ENCODE assay signal across 16 cellular contexts in the genomic region with DNA sequence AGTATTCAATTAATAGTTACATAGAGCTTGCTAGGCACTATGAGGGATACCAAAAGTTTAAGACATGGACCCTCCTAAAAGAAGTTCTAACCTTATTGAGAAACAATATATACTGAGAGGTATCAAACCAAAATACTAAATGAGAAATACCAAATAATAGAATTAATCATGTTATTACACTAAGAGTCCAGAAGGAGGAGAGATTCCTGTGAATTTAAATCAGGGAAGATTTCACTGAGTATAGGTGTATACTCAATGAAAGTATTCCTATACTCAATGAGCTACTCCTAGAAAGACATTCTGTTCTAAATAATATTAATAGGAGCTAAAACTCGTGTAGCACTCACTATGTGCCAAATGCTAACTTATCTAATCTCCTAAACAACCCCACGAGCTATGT. TPM values are rescaled to one million over a fixed set of nuclear protein-coding genes. Genes with fewer than 3 reads are reported as not detected.
A peak's percentile ranks its signal among the peaks of the same experiment; 100 is the strongest.
DNase-seq lines count a peak whose midpoint lies in the region; ATAC-seq and TF ChIP-seq lines count a peak whose summit lies in the region.
"Had no signal": no experiment of that assay in that cellular context is flagged by ENCODE, and none has a peak within 500 bp of the region (broad histone marks: within the 10 kb centered on the region; RNA-seq: fewer than 3 reads in every experiment).

No MANE protein-coding gene starts in this region.

- H3K4me2 ChIP-seq in PC-9 = no peak overlapping the region

- H4K20me1 ChIP-seq in PC-9 (ENCODE audit: insufficient read depth) = no peaks in the 10 kb centered on the region

- H3K4me3 ChIP-seq in PC-9 (no peak overlapping the region), epithelial cell of proximal tubule (ENCODE audit: low read depth, low read length) (no peak overlapping the region), retinal pigment epithelial cell (ENCODE audit: low read length) (no peak overlapping the region)
- H3K4me3 ChIP-seq: lower lobe of right lung had no signal

- intact Hi-C loops in PC-9 (cut with micrococcal nuclease; ENCODE audit: unreplicated experiment) = no loop called here

- no peaks in the 10 kb centered on the region for H3K79me2 ChIP-seq in PC-9 (ENCODE audit: low read depth)

- no peaks in the 10 kb centered on the region for H3K36me3 ChIP-seq in PC-9 (ENCODE audit: low read depth)
- H3K36me3 ChIP-seq: lower lobe of right lung had no signal

- no peak overlapping the region for H3K27ac ChIP-seq in PC-9
- H3K27ac ChIP-seq: lower lobe of right lung had no signal

- H3K9me3 ChIP-seq in PC-9 (ENCODE audit: insufficient read depth, low read depth) = no peaks in the 10 kb centered on the region
- H3K9me3 ChIP-seq: lower lobe of right lung had no signal

- POLR2A ChIA-PET in PC-9 (lab: Charles Lee; ENCODE audit: unreplicated experiment) = interaction anchor here (0.7 kb wide), 1 partner anchor 1025 kb away, joined by 3 read pairs; no protein-coding TSS in a partner anchor

- H2AFZ ChIP-seq in PC-9 = peak overlapping the region; percentile 66; the same call in 1 of the 2 replicates

- peak; percentile 30 for DNase-seq in DMS53 (lab: John Stamatoyannopoulos, UW)
- DNase-seq in DMS53 treated with DMSO at 0.1 percent for 48 hours (lab: John Stamatoyannopoulos, UW; ENCODE audit: unreplicated experiment) = no peak
- no peak for DNase-seq in PC-9
- no peak for DNase-seq in epithelial cell of proximal tubule (ENCODE audit: low read depth)
- no peak for DNase-seq in retinal pigment epithelial cell (ENCODE audit: low read depth)
- DNase-seq in activated T-cell treated with anti-CD3 and anti-CD28 coated beads, Interleukin-2, amount 50 U/mL, for 1 hour = no peak
- no peak for DNase-seq in nucleus accumbens (lab: John Stamatoyannopoulos, UW)
- DNase-seq: aorta; DMS79 treated with DMSO at 0.1 percent for 48 hours; lower lobe of right lung; NCI-H187 treated with DMSO at 0.1 percent for 48 hours; stimulated activated CD8-positive, alpha-beta memory T cell treated with anti-CD3 and anti-CD28 coated beads, Interleukin-4, amount 100 ng/mL, for 48 hours; trophoblast cell had no signal

- BruUV-seq in PC-9 (replicated peaks; lab: Mats Ljungman, UMichigan) = no TSS peak

- no peaks in the 10 kb centered on the region for H3K4me1 ChIP-seq in PC-9 (replicated peaks; ENCODE audit: insufficient read depth)
- H3K4me1 ChIP-seq: lower lobe of right lung had no signal

- ATAC-seq in HG03565 (IDR thresholded peaks at IDR 0.05; ENCODE audit: unreplicated experiment) = no peak
- ATAC-seq: lower lobe of right lung had no signal

- TF ChIP-seq CTCF in PC-9 (conservative IDR thresholded peaks at IDR 0.05) (peak; percentile 60), epithelial cell of proximal tubule (conservative IDR thresholded peaks at IDR 0.05; ENCODE audit: low read depth, low read length) (peak; percentile 22), retinal pigment epithelial cell (conservative IDR thresholded peaks at IDR 0.05; ENCODE audit: low read depth, low read length) (peak; percentile 30)

- no peaks in the 10 kb centered on the region for H3K27me3 ChIP-seq in PC-9 (ENCODE audit: insufficient read depth, low read depth)

- no peaks in the 10 kb centered on the region for H3F3A ChIP-seq in PC-9 (ENCODE audit: insufficient read depth, low read depth)

- CTCF ChIA-PET in PC-9 (lab: Charles Lee) = interaction anchor here (0.6 to 1.0 kb wide), 2 partner anchors 143 to 736 kb away, joined by 3 to 8 read pairs; no protein-coding TSS in a partner anchor

- H3K9me2 ChIP-seq in PC-9 (ENCODE audit: insufficient read depth) = no peaks in the 10 kb centered on the region

RNA-seq across cellular contexts. Expression of gene CR1L, which starts 9.4 kb away (rescaled TPM):
- total RNA-seq in PC-9 (2021) = not detected in 2 replicates
- total RNA-seq in epithelial cell of proximal tubule = not detected in 2 replicates
- total RNA-seq: A172, H4 had no signal
